Comparison of ENCODE assay signal across 8 cellular contexts in the genomic region with DNA sequence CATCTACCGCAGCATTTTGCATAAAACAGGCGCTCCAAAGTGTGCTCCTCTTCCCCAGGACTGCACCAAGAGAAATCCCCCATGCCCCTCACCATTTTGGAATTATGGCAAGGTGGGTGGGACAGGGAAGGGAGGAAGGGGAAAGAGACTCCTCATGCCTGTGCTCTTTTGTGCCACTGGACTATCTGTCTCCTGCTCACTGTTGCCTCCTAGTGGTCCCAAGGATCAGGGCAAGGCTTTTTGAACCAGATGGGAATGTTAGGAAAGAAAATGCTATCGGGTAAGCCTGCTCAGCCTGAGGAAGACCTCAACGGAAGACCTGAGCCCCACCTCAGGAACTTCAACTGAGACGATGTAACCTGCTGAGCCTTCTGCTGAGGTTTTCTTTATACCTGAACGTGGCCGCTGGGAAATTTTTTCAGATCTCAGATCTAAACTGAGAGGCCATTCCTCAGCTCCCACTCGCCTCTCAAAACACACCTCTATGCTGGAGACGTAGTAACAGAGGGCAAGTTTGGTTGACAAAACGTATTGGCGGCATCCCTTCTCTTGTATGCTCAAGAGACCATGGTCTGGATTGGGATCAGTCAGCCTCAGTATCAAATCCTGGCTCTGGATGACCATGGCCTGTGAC. TPM values are rescaled to one million over a fixed set of nuclear protein-coding genes. Genes with fewer than 3 reads are reported as not detected.
DNase-seq lines count a peak whose midpoint lies in the region; FAIRE-seq and TF ChIP-seq lines count a peak whose summit lies in the region.

No MANE protein-coding gene starts in this region.

- DNase-seq in COLO668 (lab: John Stamatoyannopoulos, UW; ENCODE audit: unreplicated experiment) (peak; percentile 32), HEK293T (ENCODE audit: extremely low spot score) (peak; percentile 58), RPMI8226 (peak; percentile 50), astrocyte of the hippocampus (ENCODE audit: low read depth, low spot score) (peak; percentile 41), kidney (no peak), putamen (ENCODE audit: low spot score) (no peak), NCI-H187 treated with DMSO at 0.1 percent for 48 hours (lab: John Stamatoyannopoulos, UW) (no peak)
- DNase-seq in stimulated activated CD8-positive, alpha-beta memory T cell treated with anti-CD3 and anti-CD28 coated beads, Interleukin-2, amount 100 ng/mL, for 1 hour (ENCODE audit: low read depth in 2 of 2), result peak; percentile 5 to 8

- H3K4me1 ChIP-seq in kidney (ENCODE audit: control insufficient read depth in 1 of 2, insufficient read depth in 1 of 2, low read depth in 1 of 2, low read length in 2 of 2), result no peaks in the 10 kb centered on the region

- FAIRE-seq in kidney (lab: Jason Lieb, UNC), result no peak

- intact Hi-C loops in kidney (cut with DNase I), result no loop called here

- H3K4me3 ChIP-seq in kidney (ENCODE audit: low read length in 2 of 2), result no peak overlapping the region

- peak; percentile 76 for TF ChIP-seq CTCF in kidney (IDR thresholded peaks at IDR 0.05; ENCODE audit: borderline replicate concordance, extremely low read depth, insufficient read depth)

- H3K27ac ChIP-seq in kidney (ENCODE audit: low read depth in 2 of 2, low read length in 2 of 2), result no peak overlapping the region

- no peak overlapping the region for H3K9ac ChIP-seq in kidney (ENCODE audit: low read length in 2 of 2)

- CTCF ChIA-PET in HEK293T (lab: Yijun Ruan, JAX), result interaction anchor here (0.6 kb wide), 1 partner anchor 18 kb away, joined by 4 read pairs; no protein-coding TSS in a partner anchor

- no peaks in the 10 kb centered on the region for H3K9me3 ChIP-seq in kidney (ENCODE audit: control insufficient read depth in 1 of 2, low read length in 2 of 2)

- POLR2A ChIA-PET in HEK293T (lab: Yijun Ruan, JAX), result no interaction called here

- H3K36me3 ChIP-seq in kidney (ENCODE audit: control insufficient read depth in 1 of 2, insufficient read depth in 2 of 2, low read length in 2 of 2), result no peaks in the 10 kb centered on the region

TF ChIP-seq in HEK293T, 16 proteins besides CTCF, POLR2A, EP300 and RAD21:
- no peak for TF ChIP-seq L3MBTL2 (conservative IDR thresholded peaks at IDR 0.05)
- TF ChIP-seq, protein P1, sequence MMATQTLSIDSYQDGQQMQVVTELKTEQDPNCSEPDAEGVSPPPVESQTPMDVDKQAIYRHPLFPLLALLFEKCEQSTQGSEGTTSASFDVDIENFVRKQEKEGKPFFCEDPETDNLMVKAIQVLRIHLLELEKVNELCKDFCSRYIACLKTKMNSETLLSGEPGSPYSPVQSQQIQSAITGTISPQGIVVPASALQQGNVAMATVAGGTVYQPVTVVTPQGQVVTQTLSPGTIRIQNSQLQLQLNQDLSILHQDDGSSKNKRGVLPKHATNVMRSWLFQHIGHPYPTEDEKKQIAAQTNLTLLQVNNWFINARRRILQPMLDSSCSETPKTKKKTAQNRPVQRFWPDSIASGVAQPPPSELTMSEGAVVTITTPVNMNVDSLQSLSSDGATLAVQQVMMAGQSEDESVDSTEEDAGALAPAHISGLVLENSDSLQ (IDR thresholded peaks at IDR 0.05), result no peak
- no peak for TF ChIP-seq FOXK2 (IDR thresholded peaks at IDR 0.05)
- no peak for TF ChIP-seq FOXA1 (IDR thresholded peaks at IDR 0.05)
- TF ChIP-seq BHLHE40 (IDR thresholded peaks at IDR 0.05; ENCODE audit: borderline replicate concordance), result no peak
- TF ChIP-seq ARNT (IDR thresholded peaks at IDR 0.05), result no peak
- no peak for TF ChIP-seq ZNF384 (IDR thresholded peaks at IDR 0.05)
- no peak for TF ChIP-seq LEF1 (IDR thresholded peaks at IDR 0.05; ENCODE audit: borderline replicate concordance)
- no peak for TF ChIP-seq CTBP1 (IDR thresholded peaks at IDR 0.05; ENCODE audit: borderline replicate concordance)
- no peak for TF ChIP-seq TARDBP (IDR thresholded peaks at IDR 0.05)
- no peak for TF ChIP-seq NFRKB (IDR thresholded peaks at IDR 0.05)
- TF ChIP-seq SUZ12 (IDR thresholded peaks at IDR 0.05), result no peak
- TF ChIP-seq ELF4 (IDR thresholded peaks at IDR 0.05), result no peak
- no peak for TF ChIP-seq HDGF (IDR thresholded peaks at IDR 0.05; ENCODE audit: borderline replicate concordance)
- TF ChIP-seq FOXM1 (IDR thresholded peaks at IDR 0.05; ENCODE audit: borderline replicate concordance), result no peak
- no peak for TF ChIP-seq SP1 (IDR thresholded peaks at IDR 0.05)

RNA-seq across cellular contexts. Expression of a gene that starts 58.3 kb away (rescaled TPM):
- not detected for total RNA-seq in kidney
- not detected for polyA plus RNA-seq in kidney (ENCODE audit: insufficient read depth, low read depth, low replicate concordance)

Comparison
In these comparisons a context has a peak if more than half of its experiments do, and no peak if none do; other contexts are left out.
1. DNase-seq: peak in COLO668 (single experiment), HEK293T (single experiment), RPMI8226 (single experiment), astrocyte of the hippocampus (single experiment) and stimulated activated CD8-positive, alpha-beta memory T cell treated with anti-CD3 and anti-CD28 coated beads, Interleukin-2, amount 100 ng/mL, for 1 hour (2 of 2); none in kidney (single experiment), putamen (single experiment) and NCI-H187 treated with DMSO at 0.1 percent for 48 hours (single experiment).